ENCODE assay signal across 7 cellular contexts in genomic region chrX:86407371-86407770, GRCh38.
"Had no signal": no experiment of that assay in that cellular context is flagged by ENCODE, and none has a peak within 500 bp of the region (broad histone marks: within the 10 kb centered on the region; RNA-seq: fewer than 3 reads in every experiment).

No MANE protein-coding gene starts in this region.

- H3K27ac ChIP-seq: GM23248 had no signal

- DNase-seq: GM23248, GOT3, H7, H9, HCEC 1CT, HFFc6 had no signal

- H3K27ac Mint-ChIP-seq: GM23338, H9, HFFc6 had no signal

- H3K4me3 Mint-ChIP-seq: GM23338, H9, HFFc6 had no signal

- H3K4me1 Mint-ChIP-seq: GM23338, H9 had no signal

- H3K4me3 ChIP-seq: GM23248, GM23338 had no signal

- H2AFZ ChIP-seq: GM23248, GM23338 had no signal
